Comparison of ENCODE assay signal across 16 cellular contexts in genomic region chrX:43333543-43333942, GRCh38.
A peak's percentile ranks its signal among the peaks of the same experiment; 100 is the strongest.
DNase-seq lines count a peak whose midpoint lies in the region; ATAC-seq, FAIRE-seq and TF ChIP-seq lines count a peak whose summit lies in the region.
"Had no signal": no experiment of that assay in that cellular context is flagged by ENCODE, and none has a peak within 500 bp of the region (broad histone marks: within the 10 kb centered on the region; RNA-seq: fewer than 3 reads in every experiment).

No MANE protein-coding gene starts in this region.

- H3K27ac ChIP-seq in 22Rv1: no peak overlapping the region
- no peak overlapping the region for H3K27ac ChIP-seq in HCT116 (ENCODE audit: low read depth, low read length)
- no peak overlapping the region for H3K27ac ChIP-seq in VCaP
- H3K27ac ChIP-seq: left lung, right atrium auricular region, suprapubic skin had no signal

- H3K9ac ChIP-seq in HCT116 (ENCODE audit: low read length): no peak overlapping the region

- H3K4me3 ChIP-seq in HCT116 (replicated peaks in 1 of 2; ENCODE audit: low read depth in 1 of 2, low read length in 2 of 2) (no peak overlapping the region), kidney epithelial cell (ENCODE audit: low read depth, low read length) (no peak overlapping the region)
- H3K4me3 ChIP-seq: left lung, right atrium auricular region, suprapubic skin had no signal

- no peak for ATAC-seq in HCT116
- ATAC-seq in HG03097 (IDR thresholded peaks at IDR 0.05; ENCODE audit: low FRiP score, unreplicated experiment): no peak
- no peak for ATAC-seq in GM21737 (IDR thresholded peaks at IDR 0.05; ENCODE audit: unreplicated experiment)
- ATAC-seq: left lung, SK-N-SH treated with all-trans-retinoic acid at 6 μM for 48 hours had no signal

- H4K20me1 ChIP-seq in HCT116 (ENCODE audit: insufficient read depth): no peaks in the 10 kb centered on the region

- H3K4me1 ChIP-seq in HCT116 (ENCODE audit: control insufficient read depth in 1 of 2, insufficient read depth in 2 of 2, low read length in 2 of 2): no peaks in the 10 kb centered on the region
- H3K4me1 ChIP-seq: left lung, right atrium auricular region, suprapubic skin had no signal

- H3K36me3 ChIP-seq in HCT116 (ENCODE audit: control insufficient read depth in 1 of 2, insufficient read depth in 2 of 2, low read length in 2 of 2) (no peaks in the 10 kb centered on the region; a peak in 1 of 4 replicates), kidney epithelial cell (ENCODE audit: control insufficient read depth, insufficient read depth, low read length) (no peaks in the 10 kb centered on the region)
- H3K36me3 ChIP-seq: left lung, right atrium auricular region, suprapubic skin had no signal

- TF ChIP-seq POLR2A in HCT116 (IDR thresholded peaks at IDR 0.05; ENCODE audit: borderline replicate concordance, extremely low read depth, insufficient read depth, insufficient read length) (no peak), GM12891 (IDR thresholded peaks at IDR 0.05; ENCODE audit: low read depth, low read length) (no peak)

- H3K9me2 ChIP-seq in HCT116 (ENCODE audit: insufficient read depth): no peaks in the 10 kb centered on the region

- POLR2A ChIA-PET in HCT116 (lab: Charles Lee): no interaction called here

- H3K79me2 ChIP-seq in HCT116 (ENCODE audit: insufficient read depth, low read length): no peaks in the 10 kb centered on the region

- H3K27me3 ChIP-seq in HCT116 (ENCODE audit: insufficient read depth, low read length): no peaks in the 10 kb centered on the region
- H3K27me3 ChIP-seq in kidney epithelial cell (ENCODE audit: control insufficient read depth, insufficient read depth, low read length): no peaks in the 10 kb centered on the region
- H3K27me3 ChIP-seq: left lung, right atrium auricular region, suprapubic skin had no signal

- RAD21 ChIA-PET in HCT116 (lab: Charles Lee; ENCODE audit: low non-redundant PET in 1 of 2, low total read pairs in 2 of 2, uncharacterized antibody in 2 of 2, unreplicated experiment in 2 of 2): no interaction called here

- H3K4me2 ChIP-seq in HCT116 (ENCODE audit: low read length): no peak overlapping the region

- FAIRE-seq in GM12891 (lab: Jason Lieb, UNC): no peak
- FAIRE-seq: TTC549 had no signal

- BruUV-seq in HCT116 (replicated peaks; lab: Mats Ljungman, UMichigan): no TSS peak

- DNase-seq in HCT116 (ENCODE audit: low read depth, low spot score) (no peak), kidney epithelial cell (ENCODE audit: low read depth) (no peak), posterior cingulate gyrus (no peak), GM12891 (ENCODE audit: insufficient read length, low spot score) (no peak)
- DNase-seq: hypothalamus, left lung, naive B cell, NCI-H345 had no signal

- peak; percentile 39 for TF ChIP-seq RAD21 in HCT116 (IDR thresholded peaks at IDR 0.05; ENCODE audit: low read depth)

- H2AFZ ChIP-seq in HCT116 (ENCODE audit: low read depth, low read length, poor library complexity, severe bottlenecking): no peak overlapping the region

- CTCF ChIA-PET in HCT116 (lab: Charles Lee): interaction anchor here (1.0 kb wide), 1 partner anchor 1552 kb away, joined by 3 read pairs; no protein-coding TSS in a partner anchor

- TF ChIP-seq CTCF in 22Rv1 (IDR thresholded peaks at IDR 0.05) (peak; percentile 25; the same call in 1 of the 2 replicates), HCT116 (IDR thresholded peaks at IDR 0.05 in 2 of 3, conservative IDR thresholded peaks at IDR 0.05 in 1 of 3; ENCODE audit: borderline replicate concordance in 1 of 3, insufficient read depth in 1 of 3, low read depth in 2 of 3, low read length in 2 of 3) (peak in 1 of 3 experiments; percentile 30; a peak in 2 of 6 replicates), VCaP (conservative IDR thresholded peaks at IDR 0.05) (peak; percentile 64), kidney epithelial cell (IDR thresholded peaks at IDR 0.05; ENCODE audit: insufficient read depth, low read length, poor library complexity, severe bottlenecking) (peak; percentile 5)

- intact Hi-C loops in HCT116 (cut with micrococcal nuclease) (no loop called here), posterior cingulate gyrus (cut with DNase I) (no loop called here)

- H3K9me3 ChIP-seq in HCT116 (ENCODE audit: control insufficient read depth in 1 of 2, insufficient read depth in 1 of 2, low read depth in 1 of 2, low read length in 2 of 2): no peaks in the 10 kb centered on the region
- H3K9me3 ChIP-seq: suprapubic skin had no signal

TF ChIP-seq in HCT116, 20 proteins besides CTCF, POLR2A, EP300 and RAD21 (continues in another document):
- no peak for TF ChIP-seq SP1 (IDR thresholded peaks at IDR 0.05; ENCODE audit: low read depth)
- no peak for TF ChIP-seq ZBTB33 (IDR thresholded peaks at IDR 0.05; ENCODE audit: extremely low read depth, insufficient replicate concordance, low read length)
- no peak for TF ChIP-seq CBX3 (IDR thresholded peaks at IDR 0.05; ENCODE audit: low read depth)
- TF ChIP-seq FOSL1 (IDR thresholded peaks at IDR 0.05; ENCODE audit: low read depth): no peak
- no peak for TF ChIP-seq ATF3 (IDR thresholded peaks at IDR 0.05)
- no peak for TF ChIP-seq POLR2AphosphoS5 (IDR thresholded peaks at IDR 0.05; ENCODE audit: low read depth, low read length)
- no peak for TF ChIP-seq TCF7L2 (IDR thresholded peaks at IDR 0.05; ENCODE audit: borderline replicate concordance, extremely low read depth, insufficient read depth, insufficient read length)
- TF ChIP-seq JUND (IDR thresholded peaks at IDR 0.05): no peak
- TF ChIP-seq MAX (IDR thresholded peaks at IDR 0.05): no peak
- no peak for TF ChIP-seq CEBPB (IDR thresholded peaks at IDR 0.05; ENCODE audit: low read depth)
- no peak for TF ChIP-seq ELF1 (IDR thresholded peaks at IDR 0.05; ENCODE audit: borderline replicate concordance, low read depth)
- TF ChIP-seq EZH2phosphoT487 (IDR thresholded peaks at IDR 0.05; ENCODE audit: borderline replicate concordance): no peak

TF ChIP-seq in GM12891, 5 proteins besides CTCF, POLR2A, EP300 and RAD21:
- TF ChIP-seq SPI1 (IDR thresholded peaks at IDR 0.05; ENCODE audit: low read depth, low read length) (no peak), POU2F2 (IDR thresholded peaks at IDR 0.05; ENCODE audit: low read depth, low read length) (no peak), PAX5 (IDR thresholded peaks at IDR 0.05; ENCODE audit: insufficient read depth, low read length, severe bottlenecking) (no peak), POLR2AphosphoS5 (IDR thresholded peaks at IDR 0.05; ENCODE audit: low read depth, low read length) (no peak), TAF1 (IDR thresholded peaks at IDR 0.05; ENCODE audit: low read depth, low read length) (no peak)
